Comparison of ENCODE assay signal across 1 cellular context in genomic region chr13:21894091-21894490, GRCh38.
TF ChIP-seq lines count a peak whose summit lies in the region.

No MANE protein-coding gene starts in this region.

TF ChIP-seq in H1, 55 proteins besides CTCF, POLR2A, EP300 and RAD21 (continued from another document):
- no peak for TF ChIP-seq CBX5 (IDR thresholded peaks at IDR 0.05; ENCODE audit: low read depth, low read length)
- TF ChIP-seq CREB1 (IDR thresholded peaks at IDR 0.05) = no peak
- TF ChIP-seq HDAC6 (IDR thresholded peaks at IDR 0.05; ENCODE audit: low read depth, low read length) = no peak
- no peak for TF ChIP-seq EZH2 (IDR thresholded peaks at IDR 0.05; ENCODE audit: low read depth, low read length, severe bottlenecking)
- no peak for TF ChIP-seq PHF8 (conservative IDR thresholded peaks at IDR 0.05; ENCODE audit: low read depth, low read length)
- TF ChIP-seq GTF2F1 (IDR thresholded peaks at IDR 0.05; ENCODE audit: borderline replicate concordance, low read depth, low read length) = no peak
- TF ChIP-seq BACH1 (IDR thresholded peaks at IDR 0.05; ENCODE audit: low read length) = no peak
- no peak for TF ChIP-seq SP2 (IDR thresholded peaks at IDR 0.05; ENCODE audit: low read length)
- no peak for TF ChIP-seq EGR1 (IDR thresholded peaks at IDR 0.05; ENCODE audit: borderline replicate concordance, low read depth, low read length)
- TF ChIP-seq CTBP2 (IDR thresholded peaks at IDR 0.05; ENCODE audit: borderline replicate concordance, insufficient read depth, insufficient read length, low read length) = no peak
TF ChIP-seq in H1: peak in this region for 0.
